In genomic region chr4:70734971-70735370, GRCh38 we compare ENCODE assay signal across 1 cellular context.
TF ChIP-seq lines count a peak whose summit lies in the region.

No MANE protein-coding gene starts in this region.

TF ChIP-seq in HepG2, 621 proteins besides CTCF, POLR2A, EP300 and RAD21:
- no peak for TF ChIP-seq ZNF550 (CRISPR knock-in tag; IDR thresholded peaks at IDR 0.05; ENCODE audit: borderline replicate concordance)
